8 cellular contexts compared by ENCODE assay signal in the genomic region with DNA sequence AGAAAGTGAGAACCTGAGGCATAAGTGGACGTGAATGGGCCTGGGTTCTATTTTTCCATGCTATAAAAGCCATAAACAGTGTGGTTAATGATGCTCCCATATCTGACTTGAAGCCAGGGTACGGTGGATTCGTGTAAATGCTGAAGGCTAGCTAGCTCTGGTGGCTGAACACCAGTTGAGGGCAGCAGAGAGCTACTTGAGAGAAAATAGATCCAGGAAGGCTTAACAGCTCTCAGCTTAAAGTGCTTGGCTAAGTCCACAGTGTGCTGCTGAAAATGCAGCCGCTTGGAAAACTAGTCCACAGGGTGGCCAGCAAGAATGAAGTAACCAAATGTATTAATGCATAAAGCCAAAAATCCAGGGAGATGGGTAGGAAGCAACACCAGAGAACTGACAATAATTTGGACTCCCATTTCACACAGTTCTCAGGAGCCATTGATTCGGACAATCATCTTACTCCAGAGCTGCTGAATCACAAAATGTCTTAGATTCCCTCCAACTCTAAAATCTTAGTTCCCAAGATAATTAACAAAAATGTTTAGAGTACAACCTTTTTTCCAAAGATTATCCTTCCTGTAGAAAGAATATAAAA. TPM values are rescaled to one million over a fixed set of nuclear protein-coding genes. Genes with fewer than 3 reads are reported as not detected.
DNase-seq lines count a peak whose midpoint lies in the region; ATAC-seq and TF ChIP-seq lines count a peak whose summit lies in the region.

No MANE protein-coding gene starts in this region.

- no peak for DNase-seq in heart right ventricle
- DNase-seq in Right ventricle myocardium inferior (ENCODE audit: missing footprints): no peak
- DNase-seq in HFFc6: peak; percentile 50
- DNase-seq in NCI-H146 treated with DMSO at 0.1 percent for 48 hours (lab: John Stamatoyannopoulos, UW; ENCODE audit: unreplicated experiment): peak; percentile 81
- DNase-seq in kidney epithelial cell (ENCODE audit: low read depth): no peak
- DNase-seq in activated CD4-positive, alpha-beta T cell treated with anti-CD3 and anti-CD28 coated beads for 1 hour: no peak

- intact Hi-C loops in heart right ventricle (cut with DNase I) (loop anchor here (5.0 to 10.0 kb wide), 9 partner anchors 783 to 1773 kb away; no protein-coding TSS in a partner anchor), Right ventricle myocardium inferior (cut with DNase I) (loop anchor here (5.0 kb wide), 2 partner anchors 786 to 1461 kb away; no protein-coding TSS in a partner anchor)

- TF ChIP-seq CTCF in heart right ventricle (IDR thresholded peaks at IDR 0.05) (peak in 7 of 9 donors; percentile 28 to 53 (median 37)), HFFc6 (IDR thresholded peaks at IDR 0.05) (peak; percentile 81), WI38 (IDR thresholded peaks at IDR 0.05; ENCODE audit: low read depth, low read length) (peak; percentile 73), kidney epithelial cell (IDR thresholded peaks at IDR 0.05; ENCODE audit: insufficient read depth, low read length, poor library complexity, severe bottlenecking) (peak; percentile 78)

- ATAC-seq in heart right ventricle: no peak
- no peak for ATAC-seq in Right ventricle myocardium inferior
- ATAC-seq in HG03378 (IDR thresholded peaks at IDR 0.05; ENCODE audit: unreplicated experiment): no peak

- H3K27me3 Mint-ChIP-seq in HFFc6 (ENCODE audit: insufficient read depth): peaks cover 15% of the 10 kb centered on the region

- peaks cover 0 to 11% (median 0%) of the 10 kb centered on the region in 11 donors for H3K9me3 ChIP-seq in heart right ventricle

- no peaks in the 10 kb centered on the region for H3K9me3 Mint-ChIP-seq in HFFc6

- no peak overlapping the region for H3K4me3 ChIP-seq in heart right ventricle
- H3K4me3 ChIP-seq in WI38 (ENCODE audit: low read depth, low read length): no peak overlapping the region
- H3K4me3 ChIP-seq in kidney epithelial cell (ENCODE audit: low read depth, low read length): no peak overlapping the region

- H3K4me1 Mint-ChIP-seq in HFFc6 (ENCODE audit: low read depth): peaks cover 24% of the 10 kb centered on the region

- no peaks in the 10 kb centered on the region for H3K4me1 ChIP-seq in heart right ventricle

- 20 to 24% methylated on average over 5 of the region's 5 CpGs for WGBS in heart right ventricle, 2 donors

- no peak overlapping the region for H3K27ac Mint-ChIP-seq in HFFc6

- H3K36me3 ChIP-seq in heart right ventricle: no peaks in the 10 kb centered on the region
- H3K36me3 ChIP-seq in kidney epithelial cell (ENCODE audit: control insufficient read depth, insufficient read depth, low read length): no peaks in the 10 kb centered on the region

- H3K4me3 Mint-ChIP-seq in HFFc6: no peak overlapping the region

- H3K27ac ChIP-seq in heart right ventricle: no peak overlapping the region

- H3K36me3 Mint-ChIP-seq in HFFc6 (ENCODE audit: low read depth): no peaks in the 10 kb centered on the region

- H3K27me3 ChIP-seq in heart right ventricle (peaks cover under 1 to 72% (median 53%) of the 10 kb centered on the region in 7 donors), kidney epithelial cell (ENCODE audit: control insufficient read depth, insufficient read depth, low read length) (peaks cover 24% of the 10 kb centered on the region)

RNA-seq across cellular contexts. Expression of a gene that starts 15.0 kb away (rescaled TPM):
- total RNA-seq in heart right ventricle (not detected), Right ventricle myocardium inferior (not detected), kidney epithelial cell (0.17 TPM in 1 of 2 replicates, not detected in the other)
- not detected for polyA plus RNA-seq in heart right ventricle
- under 1 TPM in 1 of 6 experiments, not detected in 5; 0.06 TPM for total RNA-seq in HFFc6 (2021; fragmentation: NEBNext Ultra II Directional; extraction: Animal tissue kit (Norgen Biotek cat#: 25700))

Comparison
In these comparisons a context has a peak if more than half of its experiments do, and no peak if none do; other contexts are left out.
1. DNase-seq: peak in HFFc6 (single experiment) and NCI-H146 treated with DMSO at 0.1 percent for 48 hours (single experiment); none in heart right ventricle (0 of 2), Right ventricle myocardium inferior (single experiment), kidney epithelial cell (single experiment) and activated CD4-positive, alpha-beta T cell treated with anti-CD3 and anti-CD28 coated beads for 1 hour (single experiment).
2. Peak in every context shown above with its lines, with median percentiles within 50 percentile points of each other: CTCF ChIP-seq.